In the genomic region with DNA sequence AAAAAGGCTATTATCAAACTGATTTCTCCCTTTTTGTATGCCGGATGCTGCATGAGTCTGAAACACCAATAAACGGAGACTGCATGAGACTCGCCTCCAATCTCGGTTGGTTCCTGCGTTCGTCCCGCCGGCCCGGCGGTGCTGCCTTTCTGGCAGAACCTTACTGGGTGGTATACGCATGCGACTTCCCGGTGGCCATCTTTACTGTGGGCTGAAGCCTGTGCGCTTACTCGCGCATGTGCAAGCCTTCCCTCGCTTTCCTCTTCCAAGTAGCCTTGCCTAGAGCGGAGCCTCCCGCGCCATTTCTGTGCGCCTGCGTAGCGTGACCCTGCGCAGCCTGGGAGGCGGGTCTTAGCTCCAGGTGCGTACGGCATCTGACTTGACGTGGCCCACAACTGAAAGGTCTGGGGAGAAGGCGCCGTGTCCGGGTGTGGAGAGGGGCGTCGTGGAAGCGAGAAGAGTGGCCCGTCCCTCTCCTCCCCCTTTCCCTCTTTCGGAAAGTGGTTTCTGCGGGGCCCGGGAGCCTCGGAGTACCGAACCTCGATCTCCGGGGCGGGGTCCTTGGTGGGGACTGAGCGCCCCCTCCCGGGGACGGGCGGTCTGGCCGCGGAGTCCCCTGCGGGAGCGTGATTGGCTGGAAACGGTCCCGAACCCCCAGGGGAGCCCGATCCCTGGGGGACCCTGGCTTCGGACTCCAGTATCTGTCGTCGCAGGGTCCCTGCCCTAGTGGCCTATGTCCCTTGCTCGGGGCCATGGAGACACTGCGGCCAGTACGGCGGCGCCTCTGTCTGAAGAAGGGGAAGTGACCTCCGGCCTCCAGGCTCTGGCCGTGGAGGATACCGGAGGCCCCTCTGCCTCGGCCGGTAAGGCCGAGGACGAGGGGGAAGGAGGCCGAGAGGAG, we compare ENCODE assay signal across 1 cellular context.
TF ChIP-seq lines count a peak whose summit lies in the region.

A gene (plus strand): TSS at position 360 of the 901 bp plus-strand sequence. CDS start 374 bp downstream, at position 734.

TF ChIP-seq in K562, 482 proteins besides CTCF, POLR2A, EP300 and RAD21 (continued from another document and continues in another):
- TF ChIP-seq, protein P1, sequence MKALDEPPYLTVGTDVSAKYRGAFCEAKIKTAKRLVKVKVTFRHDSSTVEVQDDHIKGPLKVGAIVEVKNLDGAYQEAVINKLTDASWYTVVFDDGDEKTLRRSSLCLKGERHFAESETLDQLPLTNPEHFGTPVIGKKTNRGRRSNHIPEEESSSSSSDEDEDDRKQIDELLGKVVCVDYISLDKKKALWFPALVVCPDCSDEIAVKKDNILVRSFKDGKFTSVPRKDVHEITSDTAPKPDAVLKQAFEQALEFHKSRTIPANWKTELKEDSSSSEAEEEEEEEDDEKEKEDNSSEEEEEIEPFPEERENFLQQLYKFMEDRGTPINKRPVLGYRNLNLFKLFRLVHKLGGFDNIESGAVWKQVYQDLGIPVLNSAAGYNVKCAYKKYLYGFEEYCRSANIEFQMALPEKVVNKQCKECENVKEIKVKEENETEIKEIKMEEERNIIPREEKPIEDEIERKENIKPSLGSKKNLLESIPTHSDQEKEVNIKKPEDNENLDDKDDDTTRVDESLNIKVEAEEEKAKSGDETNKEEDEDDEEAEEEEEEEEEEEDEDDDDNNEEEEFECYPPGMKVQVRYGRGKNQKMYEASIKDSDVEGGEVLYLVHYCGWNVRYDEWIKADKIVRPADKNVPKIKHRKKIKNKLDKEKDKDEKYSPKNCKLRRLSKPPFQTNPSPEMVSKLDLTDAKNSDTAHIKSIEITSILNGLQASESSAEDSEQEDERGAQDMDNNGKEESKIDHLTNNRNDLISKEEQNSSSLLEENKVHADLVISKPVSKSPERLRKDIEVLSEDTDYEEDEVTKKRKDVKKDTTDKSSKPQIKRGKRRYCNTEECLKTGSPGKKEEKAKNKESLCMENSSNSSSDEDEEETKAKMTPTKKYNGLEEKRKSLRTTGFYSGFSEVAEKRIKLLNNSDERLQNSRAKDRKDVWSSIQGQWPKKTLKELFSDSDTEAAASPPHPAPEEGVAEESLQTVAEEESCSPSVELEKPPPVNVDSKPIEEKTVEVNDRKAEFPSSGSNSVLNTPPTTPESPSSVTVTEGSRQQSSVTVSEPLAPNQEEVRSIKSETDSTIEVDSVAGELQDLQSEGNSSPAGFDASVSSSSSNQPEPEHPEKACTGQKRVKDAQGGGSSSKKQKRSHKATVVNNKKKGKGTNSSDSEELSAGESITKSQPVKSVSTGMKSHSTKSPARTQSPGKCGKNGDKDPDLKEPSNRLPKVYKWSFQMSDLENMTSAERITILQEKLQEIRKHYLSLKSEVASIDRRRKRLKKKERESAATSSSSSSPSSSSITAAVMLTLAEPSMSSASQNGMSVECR (CRISPR knock-in tag; IDR thresholded peaks at IDR 0.05): peak; percentile 79; the same call in 1 of the 2 replicates
- TF ChIP-seq, protein P2, sequence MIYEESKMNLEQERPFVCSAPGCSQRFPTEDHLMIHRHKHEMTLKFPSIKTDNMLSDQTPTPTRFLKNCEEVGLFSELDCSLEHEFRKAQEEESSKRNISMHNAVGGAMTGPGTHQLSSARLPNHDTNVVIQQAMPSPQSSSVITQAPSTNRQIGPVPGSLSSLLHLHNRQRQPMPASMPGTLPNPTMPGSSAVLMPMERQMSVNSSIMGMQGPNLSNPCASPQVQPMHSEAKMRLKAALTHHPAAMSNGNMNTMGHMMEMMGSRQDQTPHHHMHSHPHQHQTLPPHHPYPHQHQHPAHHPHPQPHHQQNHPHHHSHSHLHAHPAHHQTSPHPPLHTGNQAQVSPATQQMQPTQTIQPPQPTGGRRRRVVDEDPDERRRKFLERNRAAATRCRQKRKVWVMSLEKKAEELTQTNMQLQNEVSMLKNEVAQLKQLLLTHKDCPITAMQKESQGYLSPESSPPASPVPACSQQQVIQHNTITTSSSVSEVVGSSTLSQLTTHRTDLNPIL (CRISPR knock-in tag; IDR thresholded peaks at IDR 0.05): no peak
- TF ChIP-seq NFYB (IDR thresholded peaks at IDR 0.05; ENCODE audit: extremely low read depth, insufficient read length) (peak; percentile 13), CAMTA2 (CRISPR knock-in tag; conservative IDR thresholded peaks at IDR 0.05) (no peak), HOXB6 (CRISPR knock-in tag; IDR thresholded peaks at IDR 0.05; ENCODE audit: borderline replicate concordance) (no peak), MYNN (IDR thresholded peaks at IDR 0.05) (0 out of 2 replicates have a peak, but pooled peaks have one; percentile 15), MYNN (CRISPR knock-in tag; IDR thresholded peaks at IDR 0.05) (no peak), SMAD3 (CRISPR knock-in tag; conservative IDR thresholded peaks at IDR 0.05) (no peak), MBD2 (IDR thresholded peaks at IDR 0.05; ENCODE audit: borderline replicate concordance, low read depth) (peak; percentile 56), SMARCB1 (IDR thresholded peaks at IDR 0.05; ENCODE audit: insufficient read length, low read depth) (no peak), RBBP5 (IDR thresholded peaks at IDR 0.05; ENCODE audit: borderline replicate concordance, insufficient read depth, low read length, poor library complexity, severe bottlenecking) (peak; percentile 28), FOXK1 (CRISPR knock-in tag; IDR thresholded peaks at IDR 0.05; ENCODE audit: borderline replicate concordance) (peak; percentile 74; the same call in 1 of the 2 replicates), ZSCAN32 (CRISPR knock-in tag; IDR thresholded peaks at IDR 0.05) (peak; percentile 60; the same call in 1 of the 2 replicates), ZNF431 (CRISPR knock-in tag; IDR thresholded peaks at IDR 0.05) (no peak), MCM5 (IDR thresholded peaks at IDR 0.05; ENCODE audit: low read depth) (no peak), HDAC1 (IDR thresholded peaks at IDR 0.05) (no peak; a peak in 1 of 4 replicates), XRCC5 (IDR thresholded peaks at IDR 0.05; ENCODE audit: low read depth, low read length) (peak; percentile 74; the same call in 1 of the 2 replicates), THRAP3 (IDR thresholded peaks at IDR 0.05; ENCODE audit: borderline replicate concordance) (no peak), NONO (IDR thresholded peaks at IDR 0.05; ENCODE audit: low read depth in 2 of 2, low read length in 1 of 2) (peak in 1 of 2 experiments; percentile 58; a peak in 1 of 4 replicates), ZNF444 (CRISPR knock-in tag; IDR thresholded peaks at IDR 0.05) (no peak), ZNF24 (IDR thresholded peaks at IDR 0.05) (0 out of 2 replicates have a peak, but pooled peaks have one; percentile 50), JUN (IDR thresholded peaks at IDR 0.05; ENCODE audit: borderline replicate concordance, low read depth, low read length) (0 out of 2 replicates have a peak, but pooled peaks have one; percentile 43), JUN (CRISPR knock-in tag; IDR thresholded peaks at IDR 0.05; ENCODE audit: borderline replicate concordance) (no peak), TAL1 (IDR thresholded peaks at IDR 0.05) (no peak), CBX5 (IDR thresholded peaks at IDR 0.05; ENCODE audit: borderline replicate concordance, low read depth) (no peak; the same call in 1 of the 2 replicates), SNIP1 (IDR thresholded peaks at IDR 0.05; ENCODE audit: low read depth) (no peak), DPF2 (IDR thresholded peaks at IDR 0.05) (0 out of 2 replicates have a peak, but pooled peaks have one; percentile 14), ATF1 (CRISPR knock-in tag; IDR thresholded peaks at IDR 0.05) (peak; percentile 61), ATF1 (tag; IDR thresholded peaks at IDR 0.05) (peak; percentile 95), ELF2 (CRISPR knock-in tag; IDR thresholded peaks at IDR 0.05) (no peak), DNMT1 (IDR thresholded peaks at IDR 0.05) (no peak), ETV5 (CRISPR knock-in tag; IDR thresholded peaks at IDR 0.05; ENCODE audit: low read depth) (peak; percentile 57; the same call in 1 of the 2 replicates), SRF (CRISPR knock-in tag; IDR thresholded peaks at IDR 0.05) (peak in 1 of 2 experiments; percentile 71; a peak in 2 of 4 replicates), FOXP1 (CRISPR knock-in tag; IDR thresholded peaks at IDR 0.05) (0 out of 2 replicates have a peak, but pooled peaks have one; percentile 73), SIN3B (IDR thresholded peaks at IDR 0.05; ENCODE audit: low read depth) (peak; percentile 67), ARID1B (IDR thresholded peaks at IDR 0.05) (peak; percentile 62), TEAD4 (IDR thresholded peaks at IDR 0.05; ENCODE audit: low read length) (no peak), TEAD4 (CRISPR knock-in tag; IDR thresholded peaks at IDR 0.05; ENCODE audit: borderline replicate concordance) (no peak), ZKSCAN1 (IDR thresholded peaks at IDR 0.05; ENCODE audit: low read depth, low read length) (no peak), MCM3 (IDR thresholded peaks at IDR 0.05) (no peak), KDM4B (IDR thresholded peaks at IDR 0.05; ENCODE audit: borderline replicate concordance in 2 of 2, low read depth in 1 of 2) (no peak), PRPF4 (IDR thresholded peaks at IDR 0.05; ENCODE audit: insufficient read depth, low read depth, low read length, poor library complexity, severe bottlenecking) (no peak), ZBTB7A (IDR thresholded peaks at IDR 0.05; ENCODE audit: borderline replicate concordance, control insufficient read depth, low read depth, low read length) (peak; percentile 73; the same call in 1 of the 2 replicates), KLF13 (tag; IDR thresholded peaks at IDR 0.05; ENCODE audit: borderline replicate concordance, low read depth) (peak; percentile 61; the same call in 1 of the 2 replicates), NR4A1 (CRISPR knock-in tag; IDR thresholded peaks at IDR 0.05) (peak; percentile 89; the same call in 1 of the 2 replicates), NR4A1 (tag; IDR thresholded peaks at IDR 0.05) (no peak; the same call in 1 of the 2 replicates), NFE2L1 (tag; IDR thresholded peaks at IDR 0.05; ENCODE audit: borderline replicate concordance, low read depth) (no peak), XRCC3 (IDR thresholded peaks at IDR 0.05) (no peak)
- TF ChIP-seq, protein P3, sequence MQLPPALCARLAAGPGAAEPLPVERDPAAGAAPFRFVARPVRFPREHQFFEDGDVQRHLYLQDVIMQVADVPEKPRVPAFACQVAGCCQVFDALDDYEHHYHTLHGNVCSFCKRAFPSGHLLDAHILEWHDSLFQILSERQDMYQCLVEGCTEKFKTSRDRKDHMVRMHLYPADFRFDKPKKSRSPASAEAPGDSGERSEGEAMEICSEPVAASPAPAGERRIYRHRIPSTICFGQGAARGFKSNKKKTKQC (CRISPR knock-in tag; IDR thresholded peaks at IDR 0.05): peak; percentile 46; the same call in 1 of the 2 replicates
- TF ChIP-seq, protein P4, sequence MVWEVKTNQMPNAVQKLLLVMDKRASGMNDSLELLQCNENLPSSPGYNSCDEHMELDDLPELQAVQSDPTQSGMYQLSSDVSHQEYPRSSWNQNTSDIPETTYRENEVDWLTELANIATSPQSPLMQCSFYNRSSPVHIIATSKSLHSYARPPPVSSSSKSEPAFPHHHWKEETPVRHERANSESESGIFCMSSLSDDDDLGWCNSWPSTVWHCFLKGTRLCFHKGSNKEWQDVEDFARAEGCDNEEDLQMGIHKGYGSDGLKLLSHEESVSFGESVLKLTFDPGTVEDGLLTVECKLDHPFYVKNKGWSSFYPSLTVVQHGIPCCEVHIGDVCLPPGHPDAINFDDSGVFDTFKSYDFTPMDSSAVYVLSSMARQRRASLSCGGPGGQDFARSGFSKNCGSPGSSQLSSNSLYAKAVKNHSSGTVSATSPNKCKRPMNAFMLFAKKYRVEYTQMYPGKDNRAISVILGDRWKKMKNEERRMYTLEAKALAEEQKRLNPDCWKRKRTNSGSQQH (CRISPR knock-in tag; IDR thresholded peaks at IDR 0.05): peak; percentile 87
- TF ChIP-seq, protein P5, sequence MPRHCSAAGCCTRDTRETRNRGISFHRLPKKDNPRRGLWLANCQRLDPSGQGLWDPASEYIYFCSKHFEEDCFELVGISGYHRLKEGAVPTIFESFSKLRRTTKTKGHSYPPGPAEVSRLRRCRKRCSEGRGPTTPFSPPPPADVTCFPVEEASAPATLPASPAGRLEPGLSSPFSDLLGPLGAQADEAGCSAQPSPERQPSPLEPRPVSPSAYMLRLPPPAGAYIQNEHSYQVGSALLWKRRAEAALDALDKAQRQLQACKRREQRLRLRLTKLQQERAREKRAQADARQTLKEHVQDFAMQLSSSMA (CRISPR knock-in tag; IDR thresholded peaks at IDR 0.05): no peak
- TF ChIP-seq, protein P6, sequence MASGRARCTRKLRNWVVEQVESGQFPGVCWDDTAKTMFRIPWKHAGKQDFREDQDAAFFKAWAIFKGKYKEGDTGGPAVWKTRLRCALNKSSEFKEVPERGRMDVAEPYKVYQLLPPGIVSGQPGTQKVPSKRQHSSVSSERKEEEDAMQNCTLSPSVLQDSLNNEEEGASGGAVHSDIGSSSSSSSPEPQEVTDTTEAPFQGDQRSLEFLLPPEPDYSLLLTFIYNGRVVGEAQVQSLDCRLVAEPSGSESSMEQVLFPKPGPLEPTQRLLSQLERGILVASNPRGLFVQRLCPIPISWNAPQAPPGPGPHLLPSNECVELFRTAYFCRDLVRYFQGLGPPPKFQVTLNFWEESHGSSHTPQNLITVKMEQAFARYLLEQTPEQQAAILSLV (tag; IDR thresholded peaks at IDR 0.05): peak; percentile 7; the same call in 1 of the 2 replicates
- TF ChIP-seq, protein P7, sequence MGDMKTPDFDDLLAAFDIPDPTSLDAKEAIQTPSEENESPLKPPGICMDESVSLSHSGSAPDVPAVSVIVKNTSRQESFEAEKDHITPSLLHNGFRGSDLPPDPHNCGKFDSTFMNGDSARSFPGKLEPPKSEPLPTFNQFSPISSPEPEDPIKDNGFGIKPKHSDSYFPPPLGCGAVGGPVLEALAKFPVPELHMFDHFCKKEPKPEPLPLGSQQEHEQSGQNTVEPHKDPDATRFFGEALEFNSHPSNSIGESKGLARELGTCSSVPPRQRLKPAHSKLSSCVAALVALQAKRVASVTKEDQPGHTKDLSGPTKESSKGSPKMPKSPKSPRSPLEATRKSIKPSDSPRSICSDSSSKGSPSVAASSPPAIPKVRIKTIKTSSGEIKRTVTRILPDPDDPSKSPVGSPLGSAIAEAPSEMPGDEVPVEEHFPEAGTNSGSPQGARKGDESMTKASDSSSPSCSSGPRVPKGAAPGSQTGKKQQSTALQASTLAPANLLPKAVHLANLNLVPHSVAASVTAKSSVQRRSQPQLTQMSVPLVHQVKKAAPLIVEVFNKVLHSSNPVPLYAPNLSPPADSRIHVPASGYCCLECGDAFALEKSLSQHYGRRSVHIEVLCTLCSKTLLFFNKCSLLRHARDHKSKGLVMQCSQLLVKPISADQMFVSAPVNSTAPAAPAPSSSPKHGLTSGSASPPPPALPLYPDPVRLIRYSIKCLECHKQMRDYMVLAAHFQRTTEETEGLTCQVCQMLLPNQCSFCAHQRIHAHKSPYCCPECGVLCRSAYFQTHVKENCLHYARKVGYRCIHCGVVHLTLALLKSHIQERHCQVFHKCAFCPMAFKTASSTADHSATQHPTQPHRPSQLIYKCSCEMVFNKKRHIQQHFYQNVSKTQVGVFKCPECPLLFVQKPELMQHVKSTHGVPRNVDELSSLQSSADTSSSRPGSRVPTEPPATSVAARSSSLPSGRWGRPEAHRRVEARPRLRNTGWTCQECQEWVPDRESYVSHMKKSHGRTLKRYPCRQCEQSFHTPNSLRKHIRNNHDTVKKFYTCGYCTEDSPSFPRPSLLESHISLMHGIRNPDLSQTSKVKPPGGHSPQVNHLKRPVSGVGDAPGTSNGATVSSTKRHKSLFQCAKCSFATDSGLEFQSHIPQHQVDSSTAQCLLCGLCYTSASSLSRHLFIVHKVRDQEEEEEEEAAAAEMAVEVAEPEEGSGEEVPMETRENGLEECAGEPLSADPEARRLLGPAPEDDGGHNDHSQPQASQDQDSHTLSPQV (IDR thresholded peaks at IDR 0.05): 0 out of 2 replicates have a peak, but pooled peaks have one; percentile 53
